In genomic region chr4:27084685-27085356, GRCh38 we compare ENCODE assay signal across 8 cellular contexts.
DNase-seq lines count a peak whose midpoint lies in the region; ATAC-seq lines count a peak whose summit lies in the region.

No MANE protein-coding gene starts in this region.

- peak; percentile 55 for ATAC-seq in sciatic nerve
- ATAC-seq in GM21423 (IDR thresholded peaks at IDR 0.05; ENCODE audit: unreplicated experiment), result no peak

- intact Hi-C loops in sciatic nerve (cut with DNase I), result no loop called here

- H3K4me3 Mint-ChIP-seq in activated naive CD8-positive, alpha-beta T cell, result peak overlapping the region; percentile 68

- no peaks in the 10 kb centered on the region for H3K36me3 Mint-ChIP-seq in activated naive CD8-positive, alpha-beta T cell

- DNase-seq in C1 segment of cervical spinal cord (lab: John Stamatoyannopoulos, UW) (peak in 9 of 14 donors; percentile 4 to 30 (median 21)), HT-29 (ENCODE audit: low spot score) (peak; percentile 60), hippocampal formation (lab: John Stamatoyannopoulos, UW) (peak; percentile 48 to 58), sciatic nerve (ENCODE audit: low spot score) (no peak), GM19240 (ENCODE audit: insufficient read length, low spot score) (no peak), DMS114 treated with DMSO at 0.1 percent for 48 hours (lab: John Stamatoyannopoulos, UW; ENCODE audit: unreplicated experiment) (no peak)

- no peak overlapping the region for H3K27ac Mint-ChIP-seq in activated naive CD8-positive, alpha-beta T cell

- H3K4me1 Mint-ChIP-seq in activated naive CD8-positive, alpha-beta T cell (ENCODE audit: low read depth), result peaks cover 8% of the 10 kb centered on the region

- no peaks in the 10 kb centered on the region for H3K9me3 Mint-ChIP-seq in activated naive CD8-positive, alpha-beta T cell (ENCODE audit: low read depth)

- H3K27me3 Mint-ChIP-seq in activated naive CD8-positive, alpha-beta T cell, result peaks cover 34% of the 10 kb centered on the region

Comparison
In these comparisons a context has a peak if more than half of its experiments do, and no peak if none do; other contexts are left out.
1. DNase-seq: peak in C1 segment of cervical spinal cord (9 of 14), HT-29 (single experiment) and hippocampal formation (2 of 2); none in sciatic nerve (single experiment), GM19240 (single experiment) and DMS114 treated with DMSO at 0.1 percent for 48 hours (single experiment).